8 cellular contexts compared by ENCODE assay signal in the genomic region with DNA sequence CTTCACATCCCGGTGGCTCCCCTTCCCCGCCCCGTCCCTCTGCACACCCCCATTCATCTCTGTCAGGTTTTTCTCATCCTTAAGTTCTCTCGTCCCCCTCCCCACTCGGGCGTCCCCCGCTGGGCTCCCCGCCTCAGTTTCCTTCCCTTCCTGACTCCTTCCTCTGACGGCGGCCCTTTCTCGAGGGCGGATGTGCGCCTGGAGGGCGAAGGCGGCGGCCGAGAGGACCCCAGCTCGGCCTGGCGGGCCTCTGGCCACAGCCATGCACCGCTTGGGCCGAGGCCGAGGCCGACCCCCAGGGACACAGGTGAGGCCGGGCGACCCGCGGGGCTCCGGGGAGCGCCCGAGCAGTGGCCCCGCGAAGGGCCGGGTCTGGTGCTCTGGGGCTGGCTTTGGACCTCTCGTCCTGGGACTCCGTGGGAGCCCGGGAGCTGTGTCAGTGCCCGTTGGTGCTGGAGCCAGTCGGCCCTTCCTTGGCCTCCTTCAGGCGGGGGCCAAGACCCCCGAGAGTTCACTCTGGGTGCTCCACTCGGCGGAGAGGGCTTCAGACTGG. TPM values are rescaled to one million over a fixed set of nuclear protein-coding genes. Genes with fewer than 3 reads are reported as not detected.
DNase-seq lines count a peak whose midpoint lies in the region; ATAC-seq and TF ChIP-seq lines count a peak whose summit lies in the region.

No MANE protein-coding gene starts in this region.

- H3K4me2 ChIP-seq in mesenchymal stem cell (ENCODE audit: low read length, poor library complexity, severe bottlenecking) = peak overlapping the region; percentile 85

- no peak for ATAC-seq in HG03439 (IDR thresholded peaks at IDR 0.05; ENCODE audit: unreplicated experiment)

- TF ChIP-seq CTCF in tibial nerve (IDR thresholded peaks at IDR 0.05) = no peak

- H3K14ac ChIP-seq in mesenchymal stem cell (ENCODE audit: low read length in 2 of 2) = peak overlapping the region in 1 of 2 experiments; percentile 100

- peak overlapping the region; percentile 97 for H3K9ac ChIP-seq in mesenchymal stem cell (ENCODE audit: low read length)

- H3K4ac ChIP-seq in mesenchymal stem cell (ENCODE audit: low read depth in 1 of 2, low read length in 2 of 2) = peak overlapping the region; percentile 67 to 97

- no peak overlapping the region for H3K27ac Mint-ChIP-seq in activated T-cell treated with anti-CD3 and anti-CD28 coated beads, Interleukin-2, amount 50 U/mL, for 24 hours

- no peak for DNase-seq in activated T-cell treated with anti-CD3 and anti-CD28 coated beads, Interleukin-2, amount 50 U/mL, for 24 hours
- DNase-seq in activated T-cell treated with anti-CD3 and anti-CD28 coated beads, Interleukin-2, amount 50 U/mL, for 48 hours = no peak
- no peak for DNase-seq in caudate nucleus (lab: John Stamatoyannopoulos, UW)
- DNase-seq in mesenchymal stem cell = peak; percentile 25
- no peak for DNase-seq in tibial nerve (ENCODE audit: low spot score in 2 of 2)
- DNase-seq in stimulated activated naive CD4-positive, alpha-beta T cell treated with Interleukin-2 at 50 U/mL for 16 hours (lab: John Stamatoyannopoulos, UW) = no peak
- no peak for DNase-seq in epidermal melanocyte (ENCODE audit: insufficient read length, low spot score)

- H3K4me1 ChIP-seq in mesenchymal stem cell (ENCODE audit: control insufficient read depth, insufficient read depth, low read depth, low read length) (peaks cover 53% of the 10 kb centered on the region), tibial nerve (peaks cover 0 to 84% (median 58%) of the 10 kb centered on the region in 4 donors)

- H3K36me3 Mint-ChIP-seq in activated T-cell treated with anti-CD3 and anti-CD28 coated beads, Interleukin-2, amount 50 U/mL, for 24 hours (ENCODE audit: low read depth) = no peaks in the 10 kb centered on the region

- H3K4me3 ChIP-seq in mesenchymal stem cell (ENCODE audit: insufficient read depth in 1 of 2, low read depth in 1 of 2, low read length in 2 of 2) (peak overlapping the region; percentile 52 to 86), tibial nerve (peak overlapping the region; percentile 59 to 86 (median 72))

- peaks cover 29% of the 10 kb centered on the region for H3K4me1 Mint-ChIP-seq in activated T-cell treated with anti-CD3 and anti-CD28 coated beads, Interleukin-2, amount 50 U/mL, for 24 hours (ENCODE audit: low read depth)

- H2BK12ac ChIP-seq in mesenchymal stem cell (ENCODE audit: low read length in 2 of 2) = peak overlapping the region in 1 of 2 experiments; percentile 99

- H3K27ac ChIP-seq in caudate nucleus (ENCODE audit: low read depth, low read length) (peak overlapping the region; percentile 97), mesenchymal stem cell (ENCODE audit: low read length, poor library complexity, severe bottlenecking) (no peak overlapping the region), tibial nerve (peak overlapping the region; percentile 98 to 99 (median 98))

- H3K27me3 ChIP-seq in mesenchymal stem cell (ENCODE audit: control insufficient read depth in 1 of 2, insufficient read depth in 1 of 2, low read length in 2 of 2) = no peaks in the 10 kb centered on the region
- no peaks in the 10 kb centered on the region for H3K27me3 ChIP-seq in tibial nerve

- H3K36me3 ChIP-seq in mesenchymal stem cell (ENCODE audit: control insufficient read depth in 1 of 2, insufficient read depth in 2 of 2, low read depth in 1 of 2, low read length in 2 of 2) = peaks cover 18 to 28% of the 10 kb centered on the region in 2 experiments
- peaks cover 0 to 21% (median 1%) of the 10 kb centered on the region in 3 donors for H3K36me3 ChIP-seq in tibial nerve

- H2BK120ac ChIP-seq in mesenchymal stem cell (ENCODE audit: low read depth, low read length) = peak overlapping the region; percentile 36

- peak overlapping the region in 1 of 2 experiments; percentile 1 for H3K23ac ChIP-seq in mesenchymal stem cell (ENCODE audit: low read length in 2 of 2)

- 1% methylated on average over 29 of the region's 42 CpGs for WGBS in mesenchymal stem cell
- 6 to 10% methylated on average over 32 to 33 of the region's 42 CpGs for WGBS in tibial nerve, 2 donors

- H4K8ac ChIP-seq in mesenchymal stem cell (ENCODE audit: low read length) = peak overlapping the region; percentile 52

- no peaks in the 10 kb centered on the region for H3K9me3 ChIP-seq in mesenchymal stem cell (ENCODE audit: control insufficient read depth, low read length)
- H3K9me3 ChIP-seq in tibial nerve = no peaks in the 10 kb centered on the region

- H2AFZ ChIP-seq in mesenchymal stem cell (ENCODE audit: low read depth, low read length) = no peak overlapping the region

- no peaks in the 10 kb centered on the region for H3K9me3 Mint-ChIP-seq in activated T-cell treated with anti-CD3 and anti-CD28 coated beads, Interleukin-2, amount 50 U/mL, for 24 hours

- no peak for TF ChIP-seq POLR2A in tibial nerve (IDR thresholded peaks at IDR 0.05)

- H3K79me1 ChIP-seq in mesenchymal stem cell (replicated peaks; ENCODE audit: low read length, poor library complexity, severe bottlenecking) = no peaks in the 10 kb centered on the region

- no peak overlapping the region for H2AK5ac ChIP-seq in mesenchymal stem cell (ENCODE audit: low read length, severe bottlenecking)

- peak overlapping the region; percentile 83 for H2BK15ac ChIP-seq in mesenchymal stem cell (ENCODE audit: low read depth, poor library complexity, severe bottlenecking)

- peak overlapping the region; percentile 59 for H2BK5ac ChIP-seq in mesenchymal stem cell (ENCODE audit: low read depth, low read length, poor library complexity, severe bottlenecking)

- peak overlapping the region; percentile 56 for H3K4me3 Mint-ChIP-seq in activated T-cell treated with anti-CD3 and anti-CD28 coated beads, Interleukin-2, amount 50 U/mL, for 24 hours

- TF ChIP-seq EP300 in tibial nerve (IDR thresholded peaks at IDR 0.05) = no peak

- peaks cover 20% of the 10 kb centered on the region for H3K27me3 Mint-ChIP-seq in activated T-cell treated with anti-CD3 and anti-CD28 coated beads, Interleukin-2, amount 50 U/mL, for 24 hours

- H3K18ac ChIP-seq in mesenchymal stem cell (ENCODE audit: low read depth in 1 of 2, low read length in 2 of 2) = peak overlapping the region; percentile 88 to 100

- H4K91ac ChIP-seq in mesenchymal stem cell (ENCODE audit: low read length) = peak overlapping the region; percentile 76

RNA-seq across cellular contexts. Expression of gene PHLDB1, which starts 2.9 kb away (rescaled TPM):
- polyA plus RNA-seq in mesenchymal stem cell (2013, experiment 1 of 2) = 124 TPM
- 114 TPM for polyA plus RNA-seq in mesenchymal stem cell (2013, experiment 2 of 2)
- 100 to 1,000 TPM; 299 to 365 (median 323) TPM for total RNA-seq in tibial nerve

RNA-seq across cellular contexts. Expression of gene ARCN1, which starts 38.1 kb away (rescaled TPM):
- polyA plus RNA-seq in mesenchymal stem cell (2013, experiment 1 of 2) = 251 TPM
- polyA plus RNA-seq in mesenchymal stem cell (2013, experiment 2 of 2) = 261 TPM
- 10 to 100 TPM; 74.3 to 94.8 (median 88.5) TPM for total RNA-seq in tibial nerve

RNA-seq across cellular contexts. Expression of gene IFT46, which starts 44.6 kb away (rescaled TPM):
- 19.2 TPM for polyA plus RNA-seq in mesenchymal stem cell (2013, experiment 1 of 2)
- 18.5 TPM for polyA plus RNA-seq in mesenchymal stem cell (2013, experiment 2 of 2)
- total RNA-seq in tibial nerve = 10 to 100 TPM; 30.3 to 44.4 (median 35.4) TPM
